In the genomic region with DNA sequence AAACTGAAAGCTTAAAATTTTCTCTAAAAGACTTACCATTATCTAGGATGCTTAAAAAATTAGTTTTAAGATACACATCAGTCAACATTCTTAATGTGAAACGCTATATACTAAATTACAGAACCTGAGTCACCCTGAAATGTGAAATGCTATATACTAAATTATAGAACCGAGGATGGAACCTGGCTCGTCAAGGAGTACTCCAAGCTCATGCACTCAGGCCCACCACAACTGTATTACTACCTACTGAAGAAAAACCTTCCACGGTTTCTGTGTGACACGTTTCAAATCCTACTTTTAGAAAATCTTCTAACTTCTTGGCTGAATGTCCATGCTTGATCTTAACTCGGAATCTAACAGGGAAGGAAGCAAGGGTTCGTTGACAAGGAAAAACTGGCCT, we compare ENCODE assay signal across 8 cellular contexts. TPM values are rescaled to one million over a fixed set of nuclear protein-coding genes. Genes with fewer than 3 reads are reported as not detected.
DNase-seq lines count a peak whose midpoint lies in the region; ATAC-seq and TF ChIP-seq lines count a peak whose summit lies in the region.

No MANE protein-coding gene starts in this region.

- WGBS in ovary, 3 donors = 9 to 14% (median 12%) methylated on average over 7 of the region's 7 CpGs

- H3K4me1 ChIP-seq in Caco-2 (peaks cover 15% of the 10 kb centered on the region; the same call in 1 of the 2 replicates), OCI-LY3 (ENCODE audit: low read length) (peaks cover 55% of the 10 kb centered on the region), ovary (ENCODE audit: insufficient read depth) (peaks cover 4% of the 10 kb centered on the region)

- TF ChIP-seq EP300 in ovary (IDR thresholded peaks at IDR 0.05) = no peak

- no TSS peak for BruUV-seq in Caco-2 (replicated peaks; lab: Mats Ljungman, UMichigan)

- no peaks in the 10 kb centered on the region for H3K9me3 Mint-ChIP-seq in Caco-2 (ENCODE audit: unreplicated experiment)
- H3K9me3 Mint-ChIP-seq in effector memory CD8-positive, alpha-beta T cell = no peaks in the 10 kb centered on the region

- intact Hi-C loops in Caco-2 (cut with micrococcal nuclease; ENCODE audit: unreplicated experiment) = no loop called here
- intact Hi-C loops in ovary (cut with DNase I) = no loop called here
- intact Hi-C loops in posterior cingulate gyrus (cut with DNase I) = loop anchor here (5.0 kb wide), 2 partner anchors 91 to 161 kb away; a partner anchor contains a TSS

- H3K9ac ChIP-seq in OCI-LY3 (ENCODE audit: low read length) = peak overlapping the region; percentile 87

- peak overlapping the region; percentile 98 for H3K4me3 Mint-ChIP-seq in Caco-2 (ENCODE audit: unreplicated experiment)
- H3K4me3 Mint-ChIP-seq in effector memory CD8-positive, alpha-beta T cell = peak overlapping the region; percentile 96 to 98

- TF ChIP-seq POLR2A in ovary (IDR thresholded peaks at IDR 0.05) = no peak

- H3K27me3 Mint-ChIP-seq in Caco-2 (ENCODE audit: insufficient read depth, unreplicated experiment) = no peaks in the 10 kb centered on the region
- H3K27me3 Mint-ChIP-seq in effector memory CD8-positive, alpha-beta T cell = peaks cover 0 to 11% of the 10 kb centered on the region in 2 donors

- TF ChIP-seq CTCF in Caco-2 (IDR thresholded peaks at IDR 0.05; ENCODE audit: insufficient read depth in 1 of 2, low read depth in 1 of 2, low read length in 1 of 2, severe bottlenecking in 1 of 2, unreplicated experiment in 1 of 2) (no peak), OCI-LY3 (IDR thresholded peaks at IDR 0.05; ENCODE audit: low read depth, low read length) (no peak), ovary (IDR thresholded peaks at IDR 0.05) (no peak), omental fat pad (IDR thresholded peaks at IDR 0.05) (no peak)

- H3K9me3 ChIP-seq in Caco-2 (no peaks in the 10 kb centered on the region), OCI-LY3 (ENCODE audit: insufficient read depth, low read length) (no peaks in the 10 kb centered on the region), ovary (no peaks in the 10 kb centered on the region)

- CTCF ChIA-PET in Caco-2 (lab: Charles Lee) = no interaction called here

- peaks cover 41% of the 10 kb centered on the region for H4K20me1 ChIP-seq in OCI-LY3 (ENCODE audit: insufficient read depth, low read length)

- H3K27ac ChIP-seq in OCI-LY3 (ENCODE audit: low read length) (no peak overlapping the region), ovary (peak overlapping the region in 1 of 2 donors; percentile 93)

- H3K4me2 ChIP-seq in OCI-LY3 (ENCODE audit: low read length) = peak overlapping the region; percentile 95

- H2AFZ ChIP-seq in OCI-LY3 (ENCODE audit: low read depth, low read length) = no peak overlapping the region

- POLR2A ChIA-PET in Caco-2 (lab: Charles Lee) = interaction anchor here (0.7 to 0.8 kb wide), 2 partner anchors 24 to 92 kb away, joined by 4 read pairs; a partner anchor contains a TSS

- no peaks in the 10 kb centered on the region for H3K27me3 ChIP-seq in Caco-2 (replicated peaks; ENCODE audit: control insufficient read depth, insufficient read depth, low read length)
- peaks cover 13% of the 10 kb centered on the region; the same call in 1 of the 2 replicates for H3K27me3 ChIP-seq in OCI-LY3 (ENCODE audit: low read depth, low read length)
- no peaks in the 10 kb centered on the region for H3K27me3 ChIP-seq in ovary

- peaks cover 10% of the 10 kb centered on the region for H3K36me3 Mint-ChIP-seq in Caco-2 (ENCODE audit: insufficient read depth, unreplicated experiment)
- H3K36me3 Mint-ChIP-seq in effector memory CD8-positive, alpha-beta T cell (ENCODE audit: insufficient read depth) = peaks cover 7% of the 10 kb centered on the region

- no peaks in the 10 kb centered on the region for H3K36me3 ChIP-seq in Caco-2 (ENCODE audit: control insufficient read depth, insufficient read depth, low read length)
- H3K36me3 ChIP-seq in OCI-LY3 (replicated peaks; ENCODE audit: low read depth, low read length) = no peaks in the 10 kb centered on the region
- H3K36me3 ChIP-seq in ovary = no peaks in the 10 kb centered on the region

- H3K4me3 ChIP-seq in Caco-2 (ENCODE audit: low read depth, low read length) = peak overlapping the region; percentile 79
- H3K4me3 ChIP-seq in OCI-LY3 (ENCODE audit: low read length) = peak overlapping the region; percentile 92
- H3K4me3 ChIP-seq in ovary = peak overlapping the region; percentile 62

- H3K79me2 ChIP-seq in OCI-LY3 (ENCODE audit: low read length) = peaks cover 55% of the 10 kb centered on the region

- H3K4me1 Mint-ChIP-seq in Caco-2 (ENCODE audit: low read depth, unreplicated experiment) = peaks cover 19% of the 10 kb centered on the region
- peaks cover 22 to 26% of the 10 kb centered on the region in 2 donors for H3K4me1 Mint-ChIP-seq in effector memory CD8-positive, alpha-beta T cell (ENCODE audit: low read depth in 2 of 2)

- DNase-seq in Caco-2 (no peak), ovary (no peak), DMS153 (lab: John Stamatoyannopoulos, UW) (no peak), posterior cingulate gyrus (no peak), germinal center (ENCODE audit: low spot score) (no peak), omental fat pad (ENCODE audit: low spot score) (no peak)
- no peak for DNase-seq in effector memory CD8-positive, alpha-beta T cell

- H3K27ac Mint-ChIP-seq in Caco-2 (ENCODE audit: unreplicated experiment) = peak overlapping the region; percentile 92
- peak overlapping the region; percentile 97 for H3K27ac Mint-ChIP-seq in effector memory CD8-positive, alpha-beta T cell

- ATAC-seq in effector memory CD8-positive, alpha-beta T cell (replicated peaks) = no peak
- ATAC-seq in omental fat pad (ENCODE audit: low FRiP score) = no peak

RNA-seq across cellular contexts. Expression of a gene that starts 1.5 kb away (rescaled TPM):
- total RNA-seq in Caco-2 (2022) = 40.2 and 41.2 TPM in 2 replicates
- 10 to 100 TPM; 30.4 to 48.8 (median 43.7) TPM for total RNA-seq in ovary
- 10 to 100 TPM; 13.7 to 20.6 TPM for polyA plus RNA-seq in ovary
- total RNA-seq in omental fat pad = 10 to 100 TPM; 26.4 to 68.3 (median 42.3) TPM

RNA-seq across cellular contexts. Expression of a gene that starts 21.3 kb away (rescaled TPM):
- total RNA-seq in Caco-2 (2022) (4.7 and 6.3 TPM in 2 replicates), ovary (1 to 10 TPM in 4 of 7 donors, under 1 TPM in 3; 0.35 to 3.3 (median 1.1) TPM), omental fat pad (10 to 100 TPM in 1 of 4 donors, 1 to 10 TPM in 3; 1.9 to 10.9 (median 5.3) TPM)
- polyA plus RNA-seq in ovary = 10 to 100 TPM in 1 of 2 donors, 1 to 10 TPM in 1; 1.5 to 17.7 TPM
